In genomic region chr2:190810981-190811587, GRCh38 we compare ENCODE assay signal across 2 cellular contexts.
TF ChIP-seq lines count a peak whose summit lies in the region.

No MANE protein-coding gene starts in this region.

TF ChIP-seq in IMR-90, 13 proteins besides CTCF, POLR2A, EP300 and RAD21 (continued from another document):
- TF ChIP-seq MAZ (IDR thresholded peaks at IDR 0.05; ENCODE audit: borderline replicate concordance, low read depth, low read length) (no peak), NFE2L2 (IDR thresholded peaks at IDR 0.05; ENCODE audit: low read depth, low read length) (no peak), BHLHE40 (IDR thresholded peaks at IDR 0.05; ENCODE audit: low read depth, low read length) (no peak), MAFK (IDR thresholded peaks at IDR 0.05; ENCODE audit: low read depth, low read length) (no peak), CHD1 (IDR thresholded peaks at IDR 0.05; ENCODE audit: low read depth, low read length) (no peak), RCOR1 (IDR thresholded peaks at IDR 0.05; ENCODE audit: insufficient replicate concordance, low read length) (no peak), MXI1 (IDR thresholded peaks at IDR 0.05; ENCODE audit: borderline replicate concordance, low read depth, low read length) (no peak), SMC3 (IDR thresholded peaks at IDR 0.05; ENCODE audit: low read depth, low read length) (no peak), CEBPB (IDR thresholded peaks at IDR 0.05; ENCODE audit: low read depth, low read length) (no peak), RFX5 (IDR thresholded peaks at IDR 0.05; ENCODE audit: low read depth, low read length) (no peak)
- TF ChIP-seq, protein P1, sequence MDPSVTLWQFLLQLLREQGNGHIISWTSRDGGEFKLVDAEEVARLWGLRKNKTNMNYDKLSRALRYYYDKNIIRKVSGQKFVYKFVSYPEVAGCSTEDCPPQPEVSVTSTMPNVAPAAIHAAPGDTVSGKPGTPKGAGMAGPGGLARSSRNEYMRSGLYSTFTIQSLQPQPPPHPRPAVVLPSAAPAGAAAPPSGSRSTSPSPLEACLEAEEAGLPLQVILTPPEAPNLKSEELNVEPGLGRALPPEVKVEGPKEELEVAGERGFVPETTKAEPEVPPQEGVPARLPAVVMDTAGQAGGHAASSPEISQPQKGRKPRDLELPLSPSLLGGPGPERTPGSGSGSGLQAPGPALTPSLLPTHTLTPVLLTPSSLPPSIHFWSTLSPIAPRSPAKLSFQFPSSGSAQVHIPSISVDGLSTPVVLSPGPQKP (IDR thresholded peaks at IDR 0.05; ENCODE audit: borderline replicate concordance, low read depth, low read length) = no peak
- TF ChIP-seq, protein P2, sequence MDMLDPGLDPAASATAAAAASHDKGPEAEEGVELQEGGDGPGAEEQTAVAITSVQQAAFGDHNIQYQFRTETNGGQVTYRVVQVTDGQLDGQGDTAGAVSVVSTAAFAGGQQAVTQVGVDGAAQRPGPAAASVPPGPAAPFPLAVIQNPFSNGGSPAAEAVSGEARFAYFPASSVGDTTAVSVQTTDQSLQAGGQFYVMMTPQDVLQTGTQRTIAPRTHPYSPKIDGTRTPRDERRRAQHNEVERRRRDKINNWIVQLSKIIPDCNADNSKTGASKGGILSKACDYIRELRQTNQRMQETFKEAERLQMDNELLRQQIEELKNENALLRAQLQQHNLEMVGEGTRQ (IDR thresholded peaks at IDR 0.05; ENCODE audit: low read depth, low read length) = no peak

TF ChIP-seq in HepG2, 621 proteins besides CTCF, POLR2A, EP300 and RAD21 (continues in another document):
- no peak for TF ChIP-seq MAFK (conservative IDR thresholded peaks at IDR 0.05 in 1 of 2, IDR thresholded peaks at IDR 0.05 in 1 of 2; ENCODE audit: low read length in 2 of 2)
- TF ChIP-seq, protein P3, sequence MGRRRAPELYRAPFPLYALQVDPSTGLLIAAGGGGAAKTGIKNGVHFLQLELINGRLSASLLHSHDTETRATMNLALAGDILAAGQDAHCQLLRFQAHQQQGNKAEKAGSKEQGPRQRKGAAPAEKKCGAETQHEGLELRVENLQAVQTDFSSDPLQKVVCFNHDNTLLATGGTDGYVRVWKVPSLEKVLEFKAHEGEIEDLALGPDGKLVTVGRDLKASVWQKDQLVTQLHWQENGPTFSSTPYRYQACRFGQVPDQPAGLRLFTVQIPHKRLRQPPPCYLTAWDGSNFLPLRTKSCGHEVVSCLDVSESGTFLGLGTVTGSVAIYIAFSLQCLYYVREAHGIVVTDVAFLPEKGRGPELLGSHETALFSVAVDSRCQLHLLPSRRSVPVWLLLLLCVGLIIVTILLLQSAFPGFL (CRISPR knock-in tag; IDR thresholded peaks at IDR 0.05) = no peak
- no peak for TF ChIP-seq JDP2 (CRISPR knock-in tag; IDR thresholded peaks at IDR 0.05; ENCODE audit: borderline replicate concordance)
- TF ChIP-seq SMARCE1 (IDR thresholded peaks at IDR 0.05; ENCODE audit: borderline replicate concordance) = no peak
- TF ChIP-seq ZNF263 (CRISPR knock-in tag; IDR thresholded peaks at IDR 0.05) = no peak
- TF ChIP-seq ZNF124 (CRISPR knock-in tag; IDR thresholded peaks at IDR 0.05) = no peak
- no peak for TF ChIP-seq CBX2 (IDR thresholded peaks at IDR 0.05; ENCODE audit: low read depth, low read length)
- TF ChIP-seq CBX2 (CRISPR knock-in tag; IDR thresholded peaks at IDR 0.05; ENCODE audit: low read depth) = no peak
- no peak for TF ChIP-seq ZNF501 (CRISPR knock-in tag; IDR thresholded peaks at IDR 0.05)
- no peak for TF ChIP-seq ZNF160 (CRISPR knock-in tag; IDR thresholded peaks at IDR 0.05)
- no peak for TF ChIP-seq SP5 (CRISPR knock-in tag; IDR thresholded peaks at IDR 0.05; ENCODE audit: borderline replicate concordance, low read depth)
- TF ChIP-seq MZF1 (CRISPR knock-in tag; IDR thresholded peaks at IDR 0.05; ENCODE audit: borderline replicate concordance) = no peak
- TF ChIP-seq XRCC5 (optimal IDR thresholded peaks at IDR 0.05; ENCODE audit: low read length) = no peak
- no peak for TF ChIP-seq MLLT10 (CRISPR knock-in tag; IDR thresholded peaks at IDR 0.05)
- no peak for TF ChIP-seq FOXK1 (CRISPR knock-in tag; IDR thresholded peaks at IDR 0.05; ENCODE audit: borderline replicate concordance, low read depth)
- TF ChIP-seq MAFF (IDR thresholded peaks at IDR 0.05; ENCODE audit: low read depth, low read length) = no peak
- TF ChIP-seq ZMYM2 (CRISPR knock-in tag; IDR thresholded peaks at IDR 0.05) = 0 out of 2 replicates have a peak, but pooled peaks have one; percentile 33
- no peak for TF ChIP-seq ZNF678 (CRISPR knock-in tag; IDR thresholded peaks at IDR 0.05)
- no peak for TF ChIP-seq EZH2 (conservative IDR thresholded peaks at IDR 0.05; ENCODE audit: low read depth, low read length)
- TF ChIP-seq KAT2B (IDR thresholded peaks at IDR 0.05; ENCODE audit: borderline replicate concordance, low read depth, low read length) = no peak
- TF ChIP-seq TSC22D2 (CRISPR knock-in tag; IDR thresholded peaks at IDR 0.05; ENCODE audit: borderline replicate concordance) = peak; percentile 43; the same call in 1 of the 2 replicates
- no peak for TF ChIP-seq MXD1 (CRISPR knock-in tag; IDR thresholded peaks at IDR 0.05)
- no peak for TF ChIP-seq ZFP36 (IDR thresholded peaks at IDR 0.05; ENCODE audit: borderline replicate concordance, low read depth, low read length, partially characterized antibody)
- TF ChIP-seq ZNF552 (CRISPR knock-in tag; IDR thresholded peaks at IDR 0.05; ENCODE audit: borderline replicate concordance) = no peak
- TF ChIP-seq SP2 (CRISPR knock-in tag; IDR thresholded peaks at IDR 0.05) = no peak
- peak; percentile 53; the same call in 1 of the 2 replicates for TF ChIP-seq ZSCAN9 (CRISPR knock-in tag; IDR thresholded peaks at IDR 0.05; ENCODE audit: borderline replicate concordance)
- TF ChIP-seq FOXA3 (CRISPR knock-in tag; IDR thresholded peaks at IDR 0.05) = peak; percentile 49; the same call in 1 of the 2 replicates
- TF ChIP-seq ZNF180 (CRISPR knock-in tag; IDR thresholded peaks at IDR 0.05; ENCODE audit: borderline replicate concordance, low read depth) = no peak
- no peak for TF ChIP-seq ZNF33B (CRISPR knock-in tag; IDR thresholded peaks at IDR 0.05)
- TF ChIP-seq, protein P4, sequence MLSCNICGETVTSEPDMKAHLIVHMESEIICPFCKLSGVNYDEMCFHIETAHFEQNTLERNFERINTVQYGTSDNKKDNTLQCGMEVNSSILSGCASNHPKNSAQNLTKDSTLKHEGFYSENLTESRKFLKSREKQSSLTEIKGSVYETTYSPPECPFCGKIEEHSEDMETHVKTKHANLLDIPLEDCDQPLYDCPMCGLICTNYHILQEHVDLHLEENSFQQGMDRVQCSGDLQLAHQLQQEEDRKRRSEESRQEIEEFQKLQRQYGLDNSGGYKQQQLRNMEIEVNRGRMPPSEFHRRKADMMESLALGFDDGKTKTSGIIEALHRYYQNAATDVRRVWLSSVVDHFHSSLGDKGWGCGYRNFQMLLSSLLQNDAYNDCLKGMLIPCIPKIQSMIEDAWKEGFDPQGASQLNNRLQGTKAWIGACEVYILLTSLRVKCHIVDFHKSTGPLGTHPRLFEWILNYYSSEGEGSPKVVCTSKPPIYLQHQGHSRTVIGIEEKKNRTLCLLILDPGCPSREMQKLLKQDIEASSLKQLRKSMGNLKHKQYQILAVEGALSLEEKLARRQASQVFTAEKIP (CRISPR knock-in tag; IDR thresholded peaks at IDR 0.05; ENCODE audit: borderline replicate concordance) = no peak
- TF ChIP-seq ZNF614 (CRISPR knock-in tag; IDR thresholded peaks at IDR 0.05; ENCODE audit: borderline replicate concordance) = no peak
- TF ChIP-seq ETV6 (CRISPR knock-in tag; conservative IDR thresholded peaks at IDR 0.05) = no peak
- TF ChIP-seq ZNF749 (CRISPR knock-in tag; IDR thresholded peaks at IDR 0.05; ENCODE audit: borderline replicate concordance) = no peak
- TF ChIP-seq ZNF589 (CRISPR knock-in tag; conservative IDR thresholded peaks at IDR 0.05) = no peak
- TF ChIP-seq, protein P5, sequence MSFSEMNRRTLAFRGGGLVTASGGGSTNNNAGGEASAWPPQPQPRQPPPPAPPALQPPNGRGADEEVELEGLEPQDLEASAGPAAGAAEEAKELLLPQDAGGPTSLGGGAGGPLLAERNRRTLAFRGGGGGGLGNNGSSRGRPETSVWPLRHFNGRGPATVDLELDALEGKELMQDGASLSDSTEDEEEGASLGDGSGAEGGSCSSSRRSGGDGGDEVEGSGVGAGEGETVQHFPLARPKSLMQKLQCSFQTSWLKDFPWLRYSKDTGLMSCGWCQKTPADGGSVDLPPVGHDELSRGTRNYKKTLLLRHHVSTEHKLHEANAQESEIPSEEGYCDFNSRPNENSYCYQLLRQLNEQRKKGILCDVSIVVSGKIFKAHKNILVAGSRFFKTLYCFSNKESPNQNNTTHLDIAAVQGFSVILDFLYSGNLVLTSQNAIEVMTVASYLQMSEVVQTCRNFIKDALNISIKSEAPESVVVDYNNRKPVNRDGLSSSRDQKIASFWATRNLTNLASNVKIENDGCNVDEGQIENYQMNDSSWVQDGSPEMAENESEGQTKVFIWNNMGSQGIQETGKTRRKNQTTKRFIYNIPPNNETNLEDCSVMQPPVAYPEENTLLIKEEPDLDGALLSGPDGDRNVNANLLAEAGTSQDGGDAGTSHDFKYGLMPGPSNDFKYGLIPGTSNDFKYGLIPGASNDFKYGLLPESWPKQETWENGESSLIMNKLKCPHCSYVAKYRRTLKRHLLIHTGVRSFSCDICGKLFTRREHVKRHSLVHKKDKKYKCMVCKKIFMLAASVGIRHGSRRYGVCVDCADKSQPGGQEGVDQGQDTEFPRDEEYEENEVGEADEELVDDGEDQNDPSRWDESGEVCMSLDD (CRISPR knock-in tag; IDR thresholded peaks at IDR 0.05; ENCODE audit: borderline replicate concordance) = no peak
- TF ChIP-seq RBM22 (optimal IDR thresholded peaks at IDR 0.05; ENCODE audit: low read length) = no peak
- TF ChIP-seq ZNF670 (CRISPR knock-in tag; IDR thresholded peaks at IDR 0.05; ENCODE audit: borderline replicate concordance) = no peak
- TF ChIP-seq MLX (CRISPR knock-in tag; IDR thresholded peaks at IDR 0.05) = no peak
- no peak for TF ChIP-seq ZNF234 (CRISPR knock-in tag; conservative IDR thresholded peaks at IDR 0.05)
- TF ChIP-seq TFDP2 (CRISPR knock-in tag; IDR thresholded peaks at IDR 0.05) = no peak
- no peak for TF ChIP-seq SOX6 (IDR thresholded peaks at IDR 0.05)
- peak; percentile 15; the same call in 1 of the 2 replicates for TF ChIP-seq SOX6 (CRISPR knock-in tag; IDR thresholded peaks at IDR 0.05)
- TF ChIP-seq GLI4 (CRISPR knock-in tag; IDR thresholded peaks at IDR 0.05; ENCODE audit: borderline replicate concordance) = 0 out of 2 replicates have a peak, but pooled peaks have one; percentile 64
- no peak for TF ChIP-seq ZNF282 (IDR thresholded peaks at IDR 0.05; ENCODE audit: partially characterized antibody)
- TF ChIP-seq TBX3 (IDR thresholded peaks at IDR 0.05; ENCODE audit: borderline replicate concordance) = no peak
- peak; percentile 10; the same call in 1 of the 2 replicates for TF ChIP-seq MIXL1 (CRISPR knock-in tag; IDR thresholded peaks at IDR 0.05)
- no peak for TF ChIP-seq RFXANK (CRISPR knock-in tag; IDR thresholded peaks at IDR 0.05)
- 0 out of 2 replicates have a peak, but pooled peaks have one; percentile 26 for TF ChIP-seq FOXP4 (CRISPR knock-in tag; IDR thresholded peaks at IDR 0.05)
- TF ChIP-seq NFRKB (IDR thresholded peaks at IDR 0.05) = no peak
- TF ChIP-seq BRD4 (CRISPR knock-in tag; IDR thresholded peaks at IDR 0.05) = 0 out of 2 replicates have a peak, but pooled peaks have one; percentile 57
- TF ChIP-seq CCDC6 (CRISPR knock-in tag; IDR thresholded peaks at IDR 0.05) = 0 out of 2 replicates have a peak, but pooled peaks have one; percentile 2
- TF ChIP-seq GATAD1 (CRISPR knock-in tag; IDR thresholded peaks at IDR 0.05) = no peak
- no peak for TF ChIP-seq ZNF205 (CRISPR knock-in tag; IDR thresholded peaks at IDR 0.05)
- TF ChIP-seq KDM5A (IDR thresholded peaks at IDR 0.05; ENCODE audit: borderline replicate concordance, low read length) = no peak
- no peak for TF ChIP-seq HNRNPK (IDR thresholded peaks at IDR 0.05; ENCODE audit: low read depth, low read length, poor library complexity, severe bottlenecking)
- no peak for TF ChIP-seq ZNF557 (CRISPR knock-in tag; IDR thresholded peaks at IDR 0.05)
- TF ChIP-seq MXD4 (CRISPR knock-in tag; IDR thresholded peaks at IDR 0.05) = no peak
- TF ChIP-seq MBNL3 (CRISPR knock-in tag; conservative IDR thresholded peaks at IDR 0.05) = no peak
- TF ChIP-seq ARNT (IDR thresholded peaks at IDR 0.05) = no peak
